ENCODE assay signal across 8 cellular contexts in the genomic region with DNA sequence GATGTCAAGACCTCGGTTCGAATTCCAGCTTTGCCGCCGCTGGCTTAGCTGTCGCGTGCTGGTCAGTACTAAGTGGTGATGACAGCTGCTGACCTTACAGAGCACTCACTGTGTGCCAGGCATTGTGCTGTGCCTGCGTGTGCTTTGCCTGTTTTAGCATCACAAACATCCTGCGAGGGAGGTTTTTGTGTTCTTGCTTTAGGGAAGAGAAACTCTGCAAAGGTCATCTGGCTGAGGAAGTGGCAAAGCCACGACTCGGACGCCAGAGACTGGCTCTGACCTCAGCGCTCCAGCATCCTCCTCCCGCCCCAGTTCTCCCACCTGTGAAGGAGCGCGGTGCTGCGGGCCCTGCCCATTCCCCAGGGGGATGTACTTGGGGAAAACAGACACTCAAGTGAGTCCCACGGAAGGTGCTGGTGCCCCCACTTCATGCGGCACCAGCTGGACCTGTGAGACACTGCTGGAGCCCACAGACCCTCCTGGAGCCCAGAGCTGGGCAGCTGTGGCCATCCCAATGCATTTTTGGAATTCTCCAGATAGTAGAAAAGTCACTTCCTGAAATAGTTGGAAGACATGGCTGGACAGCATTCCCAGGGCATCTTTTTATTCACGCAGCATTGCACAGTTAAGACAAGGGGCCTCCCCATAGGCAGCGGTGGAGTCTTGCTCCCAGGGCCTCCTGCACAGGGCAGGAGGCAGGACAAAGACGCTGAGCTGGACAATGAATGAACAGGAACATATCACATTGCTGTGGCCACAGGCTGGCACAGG.
DNase-seq lines count a peak whose midpoint lies in the region; ATAC-seq and TF ChIP-seq lines count a peak whose summit lies in the region.

No MANE protein-coding gene starts in this region.

- no peak overlapping the region for H3K4me3 ChIP-seq in RWPE2 (ENCODE audit: severe bottlenecking)

- no peak for DNase-seq in RWPE2 (ENCODE audit: low spot score)
- peak; percentile 63 for DNase-seq in hepatic stellate cell (ENCODE audit: low spot score)
- DNase-seq in superior temporal gyrus (ENCODE audit: extremely low spot score): peak; percentile 24
- DNase-seq in cerebellar cortex (ENCODE audit: low spot score): no peak
- no peak for DNase-seq in GDM1 (lab: John Stamatoyannopoulos, UW)
- DNase-seq in NCI-H524 (lab: John Stamatoyannopoulos, UW): no peak

- peak overlapping the region; percentile 91 for H3K27ac ChIP-seq in RWPE2 (ENCODE audit: poor library complexity, severe bottlenecking)

- no peaks in the 10 kb centered on the region for H3K9me3 ChIP-seq in RWPE2 (ENCODE audit: severe bottlenecking)

- H3K36me3 ChIP-seq in RWPE2 (ENCODE audit: low read depth): no peaks in the 10 kb centered on the region

- peaks cover 38% of the 10 kb centered on the region for H3K4me1 ChIP-seq in RWPE2 (ENCODE audit: insufficient read depth, poor library complexity, severe bottlenecking)

- no peak for TF ChIP-seq CTCF in RWPE2 (IDR thresholded peaks at IDR 0.05; ENCODE audit: poor library complexity, severe bottlenecking)

- H3K27me3 ChIP-seq in RWPE2 (ENCODE audit: insufficient read depth, poor library complexity, severe bottlenecking): no peaks in the 10 kb centered on the region

- ATAC-seq in GM18502 (IDR thresholded peaks at IDR 0.05; ENCODE audit: poor library complexity, unreplicated experiment): peak; percentile 63
- peak; percentile 71 for ATAC-seq in HG02798 (IDR thresholded peaks at IDR 0.05; ENCODE audit: poor library complexity, unreplicated experiment)
- no peak for ATAC-seq in RWPE2 (ENCODE audit: low read depth)

Comparison
In these comparisons a context has a peak if more than half of its experiments do, and no peak if none do; other contexts are left out.
1. DNase-seq: peak in hepatic stellate cell (single experiment) and superior temporal gyrus (single experiment); none in RWPE2 (single experiment), cerebellar cortex (single experiment), GDM1 (single experiment) and NCI-H524 (0 of 2).